Comparison of ENCODE assay signal across 8 cellular contexts in genomic region chr14:49892636-49893308, GRCh38. TPM values are rescaled to one million over a fixed set of nuclear protein-coding genes. Genes with fewer than 3 reads are reported as not detected.
DNase-seq lines count a peak whose midpoint lies in the region; ATAC-seq and TF ChIP-seq lines count a peak whose summit lies in the region.

ARF6 (plus strand) TSS chr14:49893082; CDS start chr14:49893737, 655 bp downstream.

- intact Hi-C loops in spleen (cut with DNase I; ENCODE audit: low total_unique reads) = no loop called here

- H3K36me3 Mint-ChIP-seq in WTC11 (peaks cover 18% of the 10 kb centered on the region), immature natural killer cell (peaks cover 25 to 36% (median 28%) of the 10 kb centered on the region in 3 donors)

- peaks cover 36% of the 10 kb centered on the region for H3K4me1 Mint-ChIP-seq in WTC11
- H3K4me1 Mint-ChIP-seq in immature natural killer cell = peaks cover 43 to 50% of the 10 kb centered on the region in 2 donors

- H3K27me3 ChIP-seq in spleen (replicated peaks in 1 of 7) = no peaks in the 10 kb centered on the region

- no peak for TF ChIP-seq CTCF in WTC11 (IDR thresholded peaks at IDR 0.05)
- TF ChIP-seq CTCF in cardiac fibroblast (IDR thresholded peaks at IDR 0.05; ENCODE audit: low read depth, low read length) = no peak
- TF ChIP-seq CTCF in spleen (IDR thresholded peaks at IDR 0.05 in 8 of 11, conservative IDR thresholded peaks at IDR 0.05 in 3 of 11) = peak in 5 of 11 experiments; percentile 18 to 39 (median 26)

- H3K27me3 Mint-ChIP-seq in WTC11 (ENCODE audit: low read depth) (no peaks in the 10 kb centered on the region), immature natural killer cell (ENCODE audit: low read depth in 3 of 3) (peaks cover 17 to 33% (median 19%) of the 10 kb centered on the region in 3 donors)

- DNase-seq in AG08395 (ENCODE audit: low spot score) (peak; percentile 98), NCI-H2227 treated with DMSO at 0.1 percent for 48 hours (lab: John Stamatoyannopoulos, UW) (peak; percentile 91), WTC11 (ENCODE audit: low spot score) (peak; percentile 97), cardiac fibroblast (ENCODE audit: low read depth in 2 of 2) (peak; percentile 97 to 98), immature natural killer cell (peak; percentile 98), spleen (peak; percentile 100)

- H3K4me1 ChIP-seq in spleen = peaks cover 12 to 57% (median 43%) of the 10 kb centered on the region in 6 donors

- H3K4me3 ChIP-seq in cardiac fibroblast (replicated peaks in 1 of 2; ENCODE audit: low read depth in 2 of 2, low read length in 2 of 2) = peak within 1 kb of the TSS; percentile 89 to 92
- peak within 1 kb of the TSS; percentile 75 to 90 (median 82) for H3K4me3 ChIP-seq in spleen

- ATAC-seq in GM18907 (IDR thresholded peaks at IDR 0.05; ENCODE audit: unreplicated experiment) (peak; percentile 89), HG03159 (IDR thresholded peaks at IDR 0.05; ENCODE audit: unreplicated experiment) (peak; percentile 88), WTC11 (peak; percentile 95)

- CTCF ChIA-PET in WTC11 (lab: Charles Lee) = interaction anchor here (0.8 to 2.4 kb wide), 5 partner anchors 11 to 259 kb away, joined by 3 to 24 read pairs (median 4); no protein-coding TSS in a partner anchor

- no peaks in the 10 kb centered on the region for H3K9me3 Mint-ChIP-seq in WTC11
- H3K9me3 Mint-ChIP-seq in immature natural killer cell = no peaks in the 10 kb centered on the region

- peaks cover 0 to 32% (median 0%) of the 10 kb centered on the region in 6 donors for H3K36me3 ChIP-seq in spleen

- 0% methylated on average over 51 to 66 of the region's 66 CpGs for WGBS in spleen, 5 donors

- TF ChIP-seq POLR2A in spleen (IDR thresholded peaks at IDR 0.05) = peak; percentile 27 to 93 (median 93)

- H3K9me3 ChIP-seq in spleen = no peaks in the 10 kb centered on the region

- H3K27ac ChIP-seq in spleen = peak within 1 kb of the TSS; percentile 100

- peak within 1 kb of the TSS; percentile 96 for H3K4me3 Mint-ChIP-seq in WTC11
- peak within 1 kb of the TSS; percentile 93 to 100 (median 95) for H3K4me3 Mint-ChIP-seq in immature natural killer cell

- H3K27ac Mint-ChIP-seq in WTC11 = peak within 1 kb of the TSS; percentile 100
- peak within 1 kb of the TSS; percentile 99 to 100 (median 100) for H3K27ac Mint-ChIP-seq in immature natural killer cell

- POLR2A ChIA-PET in WTC11 (lab: Charles Lee) = interaction anchor here (0.7 to 2.6 kb wide), 4 partner anchors 13 to 900 kb away, joined by 3 to 11 read pairs (median 4); no protein-coding TSS in a partner anchor

TF ChIP-seq in WTC11, 78 proteins besides CTCF, POLR2A, EP300 and RAD21 (continues in another document):
- TF ChIP-seq ZNF671 (CRISPR knock-in tag; IDR thresholded peaks at IDR 0.05) (no peak), HMGA2 (CRISPR knock-in tag; IDR thresholded peaks at IDR 0.05) (no peak), ATF1 (CRISPR knock-in tag; IDR thresholded peaks at IDR 0.05) (no peak), PREB (CRISPR knock-in tag; IDR thresholded peaks at IDR 0.05; ENCODE audit: borderline replicate concordance) (0 out of 2 replicates have a peak, but pooled peaks have one; percentile 81), NR3C1 (CRISPR knock-in tag; conservative IDR thresholded peaks at IDR 0.05; ENCODE audit: low read depth) (0 out of 2 replicates have a peak, but pooled peaks have one; percentile 41), SMAD3 (CRISPR knock-in tag; IDR thresholded peaks at IDR 0.05; ENCODE audit: borderline replicate concordance) (no peak), USF1 (CRISPR knock-in tag; IDR thresholded peaks at IDR 0.05) (peak; percentile 33; the same call in 1 of the 2 replicates), ATF3 (CRISPR knock-in tag; conservative IDR thresholded peaks at IDR 0.05) (no peak), ZNF425 (CRISPR knock-in tag; conservative IDR thresholded peaks at IDR 0.05) (no peak), ZNF219 (CRISPR knock-in tag; IDR thresholded peaks at IDR 0.05; ENCODE audit: borderline replicate concordance) (no peak), GABPB1 (CRISPR knock-in tag; IDR thresholded peaks at IDR 0.05) (peak; percentile 58; the same call in 1 of the 2 replicates), ATF2 (CRISPR knock-in tag; IDR thresholded peaks at IDR 0.05; ENCODE audit: borderline replicate concordance, low read depth) (no peak), CREB1 (CRISPR knock-in tag; IDR thresholded peaks at IDR 0.05) (no peak), PRDM15 (CRISPR knock-in tag; IDR thresholded peaks at IDR 0.05) (no peak), ZNF396 (CRISPR knock-in tag; IDR thresholded peaks at IDR 0.05; ENCODE audit: borderline replicate concordance) (no peak)

RNA-seq across cellular contexts. Expression of gene ARF6, which starts in this region (rescaled TPM):
- 50.9 to 55.9 TPM (median 51.9 TPM) in 3 replicates for total RNA-seq in WTC11 (2021)
- polyA plus RNA-seq in immature natural killer cell = 100 to 1,000 TPM; 163 to 242 (median 169) TPM
- 10 to 100 TPM; 74.3 to 89.1 (median 83.6) TPM for total RNA-seq in spleen
- 10 to 100 TPM; 39.0 to 63.9 (median 43.9) TPM for polyA plus RNA-seq in spleen

Comparison
In these comparisons a context has a peak if more than half of its experiments do, and no peak if none do; other contexts are left out.
1. Peak in every context shown above with its lines: DNase-seq, ATAC-seq, H3K4me3 ChIP-seq and H3K27ac ChIP-seq.